Comparison of ENCODE assay signal across 7 cellular contexts in the genomic region with DNA sequence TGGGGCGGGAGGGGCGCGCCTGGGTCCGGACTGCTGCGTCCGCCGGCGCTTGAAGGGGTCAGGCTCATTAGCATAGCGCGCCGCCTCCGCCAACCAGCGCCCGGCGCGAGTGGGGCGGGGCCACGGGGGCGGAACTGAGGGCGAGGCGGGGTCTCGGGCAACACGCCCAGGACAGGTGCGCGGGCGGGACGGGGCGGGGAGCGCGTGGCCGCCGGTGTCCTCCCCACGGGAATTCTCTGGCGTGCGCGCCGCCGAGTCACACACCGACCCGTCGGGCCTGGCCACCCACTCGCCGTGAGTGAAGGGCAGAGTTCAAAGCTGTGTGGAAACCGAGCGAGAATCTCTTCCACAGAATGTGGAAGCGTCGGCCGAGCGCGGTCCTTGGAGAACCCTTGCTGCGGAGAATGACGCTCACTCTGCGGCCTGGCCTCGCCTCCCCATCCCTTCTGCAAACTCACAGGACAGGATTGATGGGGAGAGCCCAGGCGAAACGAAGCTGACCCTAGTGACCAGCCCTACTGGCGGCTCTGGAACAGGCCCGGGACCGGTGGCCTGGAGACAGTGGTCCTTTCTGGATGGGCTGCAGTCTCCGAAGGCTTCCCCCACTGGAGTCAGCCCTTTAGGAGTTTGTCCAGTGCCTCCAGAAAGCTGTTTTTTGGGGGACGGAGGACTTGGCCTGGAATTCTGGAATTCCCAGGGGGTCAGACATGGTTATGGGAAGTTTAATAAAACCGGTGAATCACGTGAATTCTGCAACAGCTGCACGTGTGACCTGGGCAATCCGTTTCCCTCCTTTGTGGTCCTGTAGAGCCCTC. TPM values are rescaled to one million over a fixed set of nuclear protein-coding genes. Genes with fewer than 3 reads are reported as not detected.
DNase-seq lines count a peak whose midpoint lies in the region; ATAC-seq and TF ChIP-seq lines count a peak whose summit lies in the region.

A gene (minus strand): TSS at position 69 of the 815 bp plus-strand sequence. CDS start 101 bp downstream, outside the sequence.

- no peaks in the 10 kb centered on the region for H3K36me3 Mint-ChIP-seq in WTC11

- H3K4me3 Mint-ChIP-seq in WTC11: peak within 1 kb of the TSS; percentile 74

- no peaks in the 10 kb centered on the region for H3K9me3 Mint-ChIP-seq in WTC11

- TF ChIP-seq POLR2A in GM18505 (IDR thresholded peaks at IDR 0.05; ENCODE audit: borderline replicate concordance, extremely low read depth, insufficient read depth, insufficient read length): peak; percentile 7

- H3K27ac ChIP-seq in caudate nucleus (ENCODE audit: low read depth, low read length): no peak within 1 kb of the TSS

- intact Hi-C loops in left colon (cut with DNase I, micrococcal nuclease): no loop called here

- peaks cover 15% of the 10 kb centered on the region for H3K4me1 Mint-ChIP-seq in WTC11

- peak; percentile 83 for DNase-seq in NCI-H2107 (lab: John Stamatoyannopoulos, UW)
- DNase-seq in WTC11 (ENCODE audit: low spot score): peak; percentile 95
- peak in 32 of 61 donors; percentile 8 to 78 (median 42) for DNase-seq in caudate nucleus (lab: John Stamatoyannopoulos, UW)
- DNase-seq in left colon: peak; percentile 85 to 94
- DNase-seq in stimulated activated CD4-positive, alpha-beta T cell treated with anti-CD3 and anti-CD28 coated beads, Interleukin-1b, Interleukin-23, amount 100 ng/mL, for 48 hours: peak; percentile 83

- no peak within 1 kb of the TSS for H3K27ac Mint-ChIP-seq in WTC11

- POLR2A ChIA-PET in WTC11 (lab: Charles Lee): interaction anchor here (0.5 to 0.6 kb wide), 2 partner anchors 75 to 722 kb away, joined by 3 read pairs; no protein-coding TSS in a partner anchor

- peak; percentile 47 for ATAC-seq in GM18505 (IDR thresholded peaks at IDR 0.05; ENCODE audit: unreplicated experiment)
- ATAC-seq in HG02852 (IDR thresholded peaks at IDR 0.05; ENCODE audit: unreplicated experiment): peak; percentile 52
- peak; percentile 92 for ATAC-seq in WTC11
- ATAC-seq in left colon: peak; percentile 94

- no peak for TF ChIP-seq CTCF in WTC11 (IDR thresholded peaks at IDR 0.05)

- peaks cover 28% of the 10 kb centered on the region for H3K27me3 Mint-ChIP-seq in WTC11 (ENCODE audit: low read depth)

- CTCF ChIA-PET in WTC11 (lab: Charles Lee): interaction anchor here (0.8 to 5.8 kb wide), 10 partner anchors 11 to 84 kb away, joined by 3 to 111 read pairs (median 8); a partner anchor contains a TSS

TF ChIP-seq in WTC11, 78 proteins besides CTCF, POLR2A, EP300 and RAD21 (continues in another document):
- peak; percentile 63 for TF ChIP-seq NFYB (CRISPR knock-in tag; conservative IDR thresholded peaks at IDR 0.05; ENCODE audit: low read depth)
- no peak for TF ChIP-seq SMAD4 (CRISPR knock-in tag; IDR thresholded peaks at IDR 0.05)
- TF ChIP-seq, protein P1, sequence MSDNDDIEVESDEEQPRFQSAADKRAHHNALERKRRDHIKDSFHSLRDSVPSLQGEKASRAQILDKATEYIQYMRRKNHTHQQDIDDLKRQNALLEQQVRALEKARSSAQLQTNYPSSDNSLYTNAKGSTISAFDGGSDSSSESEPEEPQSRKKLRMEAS (CRISPR knock-in tag; IDR thresholded peaks at IDR 0.05): peak; percentile 86
- TF ChIP-seq SP1 (CRISPR knock-in tag; conservative IDR thresholded peaks at IDR 0.05): peak; percentile 88
- TF ChIP-seq, protein P2, sequence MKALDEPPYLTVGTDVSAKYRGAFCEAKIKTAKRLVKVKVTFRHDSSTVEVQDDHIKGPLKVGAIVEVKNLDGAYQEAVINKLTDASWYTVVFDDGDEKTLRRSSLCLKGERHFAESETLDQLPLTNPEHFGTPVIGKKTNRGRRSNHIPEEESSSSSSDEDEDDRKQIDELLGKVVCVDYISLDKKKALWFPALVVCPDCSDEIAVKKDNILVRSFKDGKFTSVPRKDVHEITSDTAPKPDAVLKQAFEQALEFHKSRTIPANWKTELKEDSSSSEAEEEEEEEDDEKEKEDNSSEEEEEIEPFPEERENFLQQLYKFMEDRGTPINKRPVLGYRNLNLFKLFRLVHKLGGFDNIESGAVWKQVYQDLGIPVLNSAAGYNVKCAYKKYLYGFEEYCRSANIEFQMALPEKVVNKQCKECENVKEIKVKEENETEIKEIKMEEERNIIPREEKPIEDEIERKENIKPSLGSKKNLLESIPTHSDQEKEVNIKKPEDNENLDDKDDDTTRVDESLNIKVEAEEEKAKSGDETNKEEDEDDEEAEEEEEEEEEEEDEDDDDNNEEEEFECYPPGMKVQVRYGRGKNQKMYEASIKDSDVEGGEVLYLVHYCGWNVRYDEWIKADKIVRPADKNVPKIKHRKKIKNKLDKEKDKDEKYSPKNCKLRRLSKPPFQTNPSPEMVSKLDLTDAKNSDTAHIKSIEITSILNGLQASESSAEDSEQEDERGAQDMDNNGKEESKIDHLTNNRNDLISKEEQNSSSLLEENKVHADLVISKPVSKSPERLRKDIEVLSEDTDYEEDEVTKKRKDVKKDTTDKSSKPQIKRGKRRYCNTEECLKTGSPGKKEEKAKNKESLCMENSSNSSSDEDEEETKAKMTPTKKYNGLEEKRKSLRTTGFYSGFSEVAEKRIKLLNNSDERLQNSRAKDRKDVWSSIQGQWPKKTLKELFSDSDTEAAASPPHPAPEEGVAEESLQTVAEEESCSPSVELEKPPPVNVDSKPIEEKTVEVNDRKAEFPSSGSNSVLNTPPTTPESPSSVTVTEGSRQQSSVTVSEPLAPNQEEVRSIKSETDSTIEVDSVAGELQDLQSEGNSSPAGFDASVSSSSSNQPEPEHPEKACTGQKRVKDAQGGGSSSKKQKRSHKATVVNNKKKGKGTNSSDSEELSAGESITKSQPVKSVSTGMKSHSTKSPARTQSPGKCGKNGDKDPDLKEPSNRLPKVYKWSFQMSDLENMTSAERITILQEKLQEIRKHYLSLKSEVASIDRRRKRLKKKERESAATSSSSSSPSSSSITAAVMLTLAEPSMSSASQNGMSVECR (CRISPR knock-in tag; IDR thresholded peaks at IDR 0.05; ENCODE audit: borderline replicate concordance): 0 out of 2 replicates have a peak, but pooled peaks have one; percentile 29
- TF ChIP-seq, protein P3, sequence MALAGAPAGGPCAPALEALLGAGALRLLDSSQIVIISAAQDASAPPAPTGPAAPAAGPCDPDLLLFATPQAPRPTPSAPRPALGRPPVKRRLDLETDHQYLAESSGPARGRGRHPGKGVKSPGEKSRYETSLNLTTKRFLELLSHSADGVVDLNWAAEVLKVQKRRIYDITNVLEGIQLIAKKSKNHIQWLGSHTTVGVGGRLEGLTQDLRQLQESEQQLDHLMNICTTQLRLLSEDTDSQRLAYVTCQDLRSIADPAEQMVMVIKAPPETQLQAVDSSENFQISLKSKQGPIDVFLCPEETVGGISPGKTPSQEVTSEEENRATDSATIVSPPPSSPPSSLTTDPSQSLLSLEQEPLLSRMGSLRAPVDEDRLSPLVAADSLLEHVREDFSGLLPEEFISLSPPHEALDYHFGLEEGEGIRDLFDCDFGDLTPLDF (CRISPR knock-in tag; IDR thresholded peaks at IDR 0.05): no peak
- no peak for TF ChIP-seq ZNF671 (CRISPR knock-in tag; IDR thresholded peaks at IDR 0.05)
- TF ChIP-seq NR3C1 (CRISPR knock-in tag; conservative IDR thresholded peaks at IDR 0.05; ENCODE audit: low read depth): no peak
- no peak for TF ChIP-seq ZNF263 (CRISPR knock-in tag; IDR thresholded peaks at IDR 0.05; ENCODE audit: low read depth)
- TF ChIP-seq, protein P4, sequence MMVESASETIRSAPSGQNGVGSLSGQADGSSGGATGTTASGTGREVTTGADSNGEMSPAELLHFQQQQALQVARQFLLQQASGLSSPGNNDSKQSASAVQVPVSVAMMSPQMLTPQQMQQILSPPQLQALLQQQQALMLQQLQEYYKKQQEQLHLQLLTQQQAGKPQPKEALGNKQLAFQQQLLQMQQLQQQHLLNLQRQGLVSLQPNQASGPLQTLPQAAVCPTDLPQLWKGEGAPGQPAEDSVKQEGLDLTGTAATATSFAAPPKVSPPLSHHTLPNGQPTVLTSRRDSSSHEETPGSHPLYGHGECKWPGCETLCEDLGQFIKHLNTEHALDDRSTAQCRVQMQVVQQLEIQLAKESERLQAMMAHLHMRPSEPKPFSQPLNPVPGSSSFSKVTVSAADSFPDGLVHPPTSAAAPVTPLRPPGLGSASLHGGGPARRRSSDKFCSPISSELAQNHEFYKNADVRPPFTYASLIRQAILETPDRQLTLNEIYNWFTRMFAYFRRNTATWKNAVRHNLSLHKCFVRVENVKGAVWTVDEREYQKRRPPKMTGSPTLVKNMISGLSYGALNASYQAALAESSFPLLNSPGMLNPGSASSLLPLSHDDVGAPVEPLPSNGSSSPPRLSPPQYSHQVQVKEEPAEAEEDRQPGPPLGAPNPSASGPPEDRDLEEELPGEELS (CRISPR knock-in tag; IDR thresholded peaks at IDR 0.05): 0 out of 2 replicates have a peak, but pooled peaks have one; percentile 18
- TF ChIP-seq, protein P5, sequence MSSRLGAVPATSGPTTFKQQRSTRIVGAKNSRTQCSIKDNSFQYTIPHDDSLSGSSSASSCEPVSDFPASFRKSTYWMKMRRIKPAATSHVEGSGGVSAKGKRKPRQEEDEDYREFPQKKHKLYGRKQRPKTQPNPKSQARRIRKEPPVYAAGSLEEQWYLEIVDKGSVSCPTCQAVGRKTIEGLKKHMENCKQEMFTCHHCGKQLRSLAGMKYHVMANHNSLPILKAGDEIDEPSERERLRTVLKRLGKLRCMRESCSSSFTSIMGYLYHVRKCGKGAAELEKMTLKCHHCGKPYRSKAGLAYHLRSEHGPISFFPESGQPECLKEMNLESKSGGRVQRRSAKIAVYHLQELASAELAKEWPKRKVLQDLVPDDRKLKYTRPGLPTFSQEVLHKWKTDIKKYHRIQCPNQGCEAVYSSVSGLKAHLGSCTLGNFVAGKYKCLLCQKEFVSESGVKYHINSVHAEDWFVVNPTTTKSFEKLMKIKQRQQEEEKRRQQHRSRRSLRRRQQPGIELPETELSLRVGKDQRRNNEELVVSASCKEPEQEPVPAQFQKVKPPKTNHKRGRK (CRISPR knock-in tag; IDR thresholded peaks at IDR 0.05; ENCODE audit: borderline replicate concordance): no peak
- TF ChIP-seq TEAD1 (CRISPR knock-in tag; IDR thresholded peaks at IDR 0.05): no peak
- TF ChIP-seq, protein P6, sequence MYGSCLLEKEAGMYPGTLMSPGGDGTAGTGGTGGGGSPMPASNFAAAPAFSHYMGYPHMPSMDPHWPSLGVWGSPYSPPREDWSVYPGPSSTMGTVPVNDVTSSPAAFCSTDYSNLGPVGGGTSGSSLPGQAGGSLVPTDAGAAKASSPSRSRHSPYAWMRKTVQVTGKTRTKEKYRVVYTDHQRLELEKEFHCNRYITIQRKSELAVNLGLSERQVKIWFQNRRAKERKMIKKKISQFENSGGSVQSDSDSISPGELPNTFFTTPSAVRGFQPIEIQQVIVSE (CRISPR knock-in tag; IDR thresholded peaks at IDR 0.05; ENCODE audit: borderline replicate concordance): no peak

RNA-seq across cellular contexts. Expression of the gene that starts here (rescaled TPM):
- total RNA-seq in WTC11 (2021) (8.0 to 9.4 TPM (median 9.1 TPM) in 3 replicates), left colon (under 1 TPM; 0.15 to 0.92 TPM)

Comparison
In these comparisons a context has a peak if more than half of its experiments do, and no peak if none do; other contexts are left out.
1. Peak in DNase-seq and ATAC-seq in left colon; RNA of the gene not detected or under 1 TPM.
2. DNase-seq: peak in every context shown above with its lines; median percentile 95 in WTC11; 90 in left colon; 83 in NCI-H2107; 83 in stimulated activated CD4-positive, alpha-beta T cell treated with anti-CD3 and anti-CD28 coated beads, Interleukin-1b, Interleukin-23, amount 100 ng/mL, for 48 hours; 42 in caudate nucleus.